In genomic region chr2:20052872-20053281, GRCh38 we compare ENCODE assay signal across 9 cellular contexts. TPM values are rescaled to one million over a fixed set of nuclear protein-coding genes. Genes with fewer than 3 reads are reported as not detected.
A peak's percentile ranks its signal among the peaks of the same experiment; 100 is the strongest.
DNase-seq lines count a peak whose midpoint lies in the region; ATAC-seq and TF ChIP-seq lines count a peak whose summit lies in the region.
"Had no signal": no experiment of that assay in that cellular context is flagged by ENCODE, and none has a peak within 500 bp of the region (broad histone marks: within the 10 kb centered on the region; RNA-seq: fewer than 3 reads in every experiment).

No MANE protein-coding gene starts in this region.

- peaks cover 24% of the 10 kb centered on the region for H3K27me3 Mint-ChIP-seq in endodermal cell (ENCODE audit: insufficient read depth)

- no peaks in the 10 kb centered on the region for H3K9me3 Mint-ChIP-seq in endodermal cell
- H3K9me3 Mint-ChIP-seq: brain had no signal

- no peak for ATAC-seq in GM21526 (IDR thresholded peaks at IDR 0.05; ENCODE audit: low FRiP score, unreplicated experiment)

- H3K27ac ChIP-seq in endodermal cell (ENCODE audit: low read depth, low read length) (no peak overlapping the region), muscle layer of duodenum (ENCODE audit: low read length) (peak overlapping the region; percentile 98)

- no peaks in the 10 kb centered on the region for H3K4me1 ChIP-seq in endodermal cell (ENCODE audit: control insufficient read depth, insufficient read depth, low read length)
- H3K4me1 ChIP-seq in muscle layer of duodenum (ENCODE audit: control insufficient read depth in 1 of 2, insufficient read depth in 2 of 2, low read length in 2 of 2), result peaks cover 6 to 15% of the 10 kb centered on the region in 2 donors

- 57 to 84% methylated on average over 3 to 5 of the region's 5 CpGs for WGBS in endodermal cell (ENCODE audit: insufficient coverage in 1 of 2, insufficient read length in 1 of 2), 2 experiments

- H3K9me3 ChIP-seq in endodermal cell (ENCODE audit: control insufficient read depth, low read length), result no peaks in the 10 kb centered on the region
- no peaks in the 10 kb centered on the region for H3K9me3 ChIP-seq in muscle layer of duodenum (ENCODE audit: control insufficient read depth in 1 of 2, low read length in 2 of 2)

- peaks cover 22% of the 10 kb centered on the region for H3K4me1 Mint-ChIP-seq in endodermal cell

- POLR2A ChIA-PET in HEK293T (lab: Yijun Ruan, JAX), result interaction anchor here (0.9 to 3.1 kb wide), 5 partner anchors 9 to 42 kb away, joined by 3 to 25 read pairs (median 6); no protein-coding TSS in a partner anchor

- H3K4me3 ChIP-seq in endodermal cell (ENCODE audit: low read length), result peak overlapping the region; percentile 97
- peak overlapping the region; percentile 72 to 84 for H3K4me3 ChIP-seq in muscle layer of duodenum (ENCODE audit: low read depth in 1 of 2, low read length in 2 of 2)

- H3K27me3 ChIP-seq in endodermal cell (ENCODE audit: control insufficient read depth, insufficient read depth, low read length, poor library complexity, severe bottlenecking) (peaks cover 12% of the 10 kb centered on the region), muscle layer of duodenum (ENCODE audit: low read depth, low read length) (no peaks in the 10 kb centered on the region)

- no peak overlapping the region for H3K27ac Mint-ChIP-seq in endodermal cell
- H3K27ac Mint-ChIP-seq: brain had no signal

- DNase-seq in A172 (ENCODE audit: low spot score) (peak; percentile 79), HEK293T (ENCODE audit: extremely low spot score) (peak; percentile 39), NCI-H82 treated with DMSO at 0.1 percent for 48 hours (lab: John Stamatoyannopoulos, UW; ENCODE audit: unreplicated experiment) (peak; percentile 60), endodermal cell (no peak), ecto neural progenitor cell (ENCODE audit: low spot score) (no peak)
- DNase-seq in stimulated activated CD4-positive, alpha-beta T cell treated with anti-CD3 and anti-CD28 coated beads, Interleukin-4, amount 100 ng/mL, for 4 hours, result no peak

- no peak for TF ChIP-seq CTCF in endodermal cell (conservative IDR thresholded peaks at IDR 0.05)

- no peaks in the 10 kb centered on the region for H3K36me3 ChIP-seq in endodermal cell (ENCODE audit: control insufficient read depth, insufficient read depth, low read length)
- peaks cover 0 to 12% of the 10 kb centered on the region in 2 donors for H3K36me3 ChIP-seq in muscle layer of duodenum (ENCODE audit: control insufficient read depth in 1 of 2, insufficient read depth in 2 of 2, low read length in 2 of 2)

- no peaks in the 10 kb centered on the region for H3K36me3 Mint-ChIP-seq in endodermal cell (ENCODE audit: low read depth)

- CTCF ChIA-PET in HEK293T (lab: Yijun Ruan, JAX), result interaction anchor here (0.6 to 2.4 kb wide), 2 partner anchors 38 to 1390 kb away, joined by 3 to 10 read pairs; no protein-coding TSS in a partner anchor

- peak overlapping the region; percentile 89 for H3K9ac ChIP-seq in endodermal cell (ENCODE audit: extremely low read depth, low read length, poor library complexity, severe bottlenecking)

- no peak overlapping the region for H3K4me3 Mint-ChIP-seq in endodermal cell
- H3K4me3 Mint-ChIP-seq: brain had no signal

TF ChIP-seq in HEK293T, 16 proteins besides CTCF, POLR2A, EP300 and RAD21:
- no peak for TF ChIP-seq ZNF384 (IDR thresholded peaks at IDR 0.05)
- no peak for TF ChIP-seq SP1 (IDR thresholded peaks at IDR 0.05)
- no peak for TF ChIP-seq TARDBP (IDR thresholded peaks at IDR 0.05)
- TF ChIP-seq PKNOX1 (IDR thresholded peaks at IDR 0.05), result peak; percentile 90
- TF ChIP-seq CTBP1 (IDR thresholded peaks at IDR 0.05; ENCODE audit: borderline replicate concordance), result no peak

RNA-seq across cellular contexts. Expression of gene LAPTM4A, which starts 1.4 kb away (rescaled TPM):
- total RNA-seq in A172 (2014; rRNA removed; shearing (Covaris generic)), result 488 and 537 TPM in 2 replicates
- 100 to 1,000 TPM; 285 to 291 TPM for total RNA-seq in endodermal cell
- 225 TPM for polyA plus RNA-seq in endodermal cell (2013, experiment 1 of 2)
- 221 TPM for polyA plus RNA-seq in endodermal cell (2013, experiment 2 of 2)

RNA-seq across cellular contexts. Expression of gene MATN3, which starts 40.4 kb away (rescaled TPM):
- 13.4 and 16.1 TPM in 2 replicates for total RNA-seq in A172 (2014; rRNA removed; shearing (Covaris generic))
- total RNA-seq in endodermal cell, result 10 to 100 TPM; 38.5 to 44.7 TPM
- 16.7 TPM for polyA plus RNA-seq in endodermal cell (2013, experiment 1 of 2)
- 24.1 TPM for polyA plus RNA-seq in endodermal cell (2013, experiment 2 of 2)

Comparison
In these comparisons a context has a peak if more than half of its experiments do, and no peak if none do; other contexts are left out.
1. DNase-seq: peak in A172 (single experiment), HEK293T (single experiment) and NCI-H82 treated with DMSO at 0.1 percent for 48 hours (single experiment); none in endodermal cell (single experiment), ecto neural progenitor cell (single experiment) and stimulated activated CD4-positive, alpha-beta T cell treated with anti-CD3 and anti-CD28 coated beads, Interleukin-4, amount 100 ng/mL, for 4 hours (0 of 2).